28 cellular contexts compared by ENCODE assay signal in genomic region chr2:152549428-152549827, GRCh38.
DNase-seq lines count a peak whose midpoint lies in the region; ATAC-seq, FAIRE-seq and TF ChIP-seq lines count a peak whose summit lies in the region.
"Had no signal": no experiment of that assay in that cellular context is flagged by ENCODE, and none has a peak within 500 bp of the region (broad histone marks: within the 10 kb centered on the region; RNA-seq: fewer than 3 reads in every experiment).

No MANE protein-coding gene starts in this region.

- peaks cover 0 to 8% (median 0%) of the 10 kb centered on the region in 11 experiments; a peak in 1 of 22 replicates for H4K20me1 ChIP-seq in BLaER1 treated with 17β-estradiol and CSF1 and Interleukin-3, amounts not matched to agents 10 nM and 100 nM
- H4K20me1 ChIP-seq in astrocyte (ENCODE audit: insufficient read depth, low read length) (no peaks in the 10 kb centered on the region), osteoblast (ENCODE audit: insufficient read depth, low read length) (no peaks in the 10 kb centered on the region)

- WGBS in right cardiac atrium: 96% methylated on average over 2 of the region's 2 CpGs

- no peak for DNase-seq in H54 (ENCODE audit: insufficient read length, low spot score)
- peak; percentile 87 for DNase-seq in astrocyte (ENCODE audit: low read depth)
- DNase-seq in osteoblast (ENCODE audit: insufficient read length, low spot score, missing footprints): peak; percentile 31
- no peak for DNase-seq in right cardiac atrium
- no peak for DNase-seq in ecto neural progenitor cell (ENCODE audit: low spot score)
- DNase-seq: activated B cell treated with CpG ODN at 0.5 μM for 24 hours; activated CD8-positive, alpha-beta memory T cell treated with anti-CD3 and anti-CD28 coated beads, Interleukin-2, amount 50 U/mL, for 4 hours; cerebellar nuclear complex; Karpas-422; left cardiac atrium; mesendoderm; MV-4-11; NCI-H1694; NCI-H345; spleen; stimulated activated CD4-positive, alpha-beta T cell treated with anti-CD3 and anti-CD28 coated beads, Interleukin-2, amount 100 ng/mL, for 48 hours; T-helper 9 cell had no signal

- no peak overlapping the region for H3K9ac ChIP-seq in BLaER1 treated with 17β-estradiol and CSF1 and Interleukin-3, amounts not matched to agents 10 nM and 100 nM
- peak overlapping the region; percentile 42 for H3K9ac ChIP-seq in astrocyte (ENCODE audit: low read length)

- peaks cover 54 to 89% (median 80%) of the 10 kb centered on the region in 11 experiments for H3K36me3 ChIP-seq in BLaER1 treated with 17β-estradiol and CSF1 and Interleukin-3, amounts not matched to agents 10 nM and 100 nM
- H3K36me3 ChIP-seq in astrocyte (ENCODE audit: insufficient read depth, low read length): no peaks in the 10 kb centered on the region
- no peaks in the 10 kb centered on the region for H3K36me3 ChIP-seq in osteoblast (ENCODE audit: insufficient read depth, low read length)
- H3K36me3 ChIP-seq: ascending aorta, spleen had no signal

- no peaks in the 10 kb centered on the region for H3K9me3 Mint-ChIP-seq in astrocyte (ENCODE audit: unreplicated experiment)
- H3K9me3 Mint-ChIP-seq: activated B cell treated with CpG ODN at 0.5 μM for 24 hours; activated T-helper 2 cell treated with anti-CD3 and anti-CD28 coated beads, Interferon-gamma antibody, Interleukin-2, Interleukin-4, amounts not matched to agents 10 μg/mL and 5 μg/mL and 100 μg/mL, durations not matched to agents 14 hours and 24 hours and 36 hours; CD14-positive monocyte; stimulated activated memory B cell treated with anti-CD40 and anti-IgM and Interleukin-4, amounts not matched to agents 10 μg/mL and 1 μg/mL and 100 μg/mL, for 72 hours had no signal

- H3K27me3 ChIP-seq in BLaER1 treated with 17β-estradiol and CSF1 and Interleukin-3, amounts not matched to agents 10 nM and 100 nM: no peaks in the 10 kb centered on the region
- H3K27me3 ChIP-seq in astrocyte (ENCODE audit: insufficient read depth, low read length) (no peaks in the 10 kb centered on the region), osteoblast (ENCODE audit: insufficient read depth, low read length) (no peaks in the 10 kb centered on the region), right cardiac atrium (ENCODE audit: control insufficient read depth, insufficient read depth) (no peaks in the 10 kb centered on the region)
- H3K27me3 ChIP-seq: ascending aorta, spleen had no signal

- peak overlapping the region in 3 of 11 experiments; percentile 3 to 72 (median 69); a peak in 2 of 22 replicates for H3K27ac ChIP-seq in BLaER1 treated with 17β-estradiol and CSF1 and Interleukin-3, amounts not matched to agents 10 nM and 100 nM
- peak overlapping the region; percentile 84 for H3K27ac ChIP-seq in astrocyte (ENCODE audit: low read depth, low read length)
- peak overlapping the region; percentile 73 for H3K27ac ChIP-seq in osteoblast (ENCODE audit: low read depth, low read length)
- no peak overlapping the region for H3K27ac ChIP-seq in right cardiac atrium (ENCODE audit: low read length)
- H3K27ac ChIP-seq: ascending aorta, spleen had no signal

- no peak overlapping the region for H3K4me3 ChIP-seq in BLaER1 treated with 17β-estradiol and CSF1 and Interleukin-3, amounts not matched to agents 10 nM and 100 nM
- no peak overlapping the region for H3K4me3 ChIP-seq in astrocyte (ENCODE audit: insufficient read depth, low read depth, low read length)
- no peak overlapping the region for H3K4me3 ChIP-seq in osteoblast (ENCODE audit: insufficient read depth, low read length)
- no peak overlapping the region for H3K4me3 ChIP-seq in right cardiac atrium (ENCODE audit: low read length)
- H3K4me3 ChIP-seq: ascending aorta, spleen had no signal

- H3K9me3 ChIP-seq in BLaER1 treated with 17β-estradiol and CSF1 and Interleukin-3, amounts not matched to agents 10 nM and 100 nM (replicated peaks in 1 of 11): no peaks in the 10 kb centered on the region
- H3K9me3 ChIP-seq in astrocyte (ENCODE audit: insufficient read depth, low read depth, low read length): no peaks in the 10 kb centered on the region
- no peaks in the 10 kb centered on the region for H3K9me3 ChIP-seq in osteoblast (ENCODE audit: low read depth, low read length)
- no peaks in the 10 kb centered on the region for H3K9me3 ChIP-seq in right cardiac atrium (ENCODE audit: control insufficient read depth, low read length)
- H3K9me3 ChIP-seq: ascending aorta, spleen had no signal

- H3K36me3 Mint-ChIP-seq in astrocyte (ENCODE audit: low read depth, unreplicated experiment): no peaks in the 10 kb centered on the region
- H3K36me3 Mint-ChIP-seq: activated naive CD8-positive, alpha-beta T cell; CD14-positive monocyte; stimulated activated memory B cell treated with anti-CD40 and anti-IgM and Interleukin-4, amounts not matched to agents 10 μg/mL and 1 μg/mL and 100 μg/mL, for 72 hours had no signal

- H3K27ac Mint-ChIP-seq in astrocyte (ENCODE audit: unreplicated experiment): peak overlapping the region; percentile 71
- H3K27ac Mint-ChIP-seq: activated B cell treated with CpG ODN at 0.5 μM for 24 hours; activated naive CD8-positive, alpha-beta T cell; activated T-helper 2 cell treated with anti-CD3 and anti-CD28 coated beads, Interferon-gamma antibody, Interleukin-2, Interleukin-4, amounts not matched to agents 10 μg/mL and 5 μg/mL and 100 μg/mL, durations not matched to agents 14 hours and 24 hours and 36 hours; CD14-positive monocyte; stimulated activated memory B cell treated with anti-CD40 and anti-IgM and Interleukin-4, amounts not matched to agents 10 μg/mL and 1 μg/mL and 100 μg/mL, for 72 hours had no signal

- H3K4me3 Mint-ChIP-seq in astrocyte (ENCODE audit: unreplicated experiment): no peak overlapping the region
- H3K4me3 Mint-ChIP-seq: activated B cell treated with CpG ODN at 0.5 μM for 24 hours; activated naive CD8-positive, alpha-beta T cell; CD14-positive monocyte; stimulated activated memory B cell treated with anti-CD40 and anti-IgM and Interleukin-4, amounts not matched to agents 10 μg/mL and 1 μg/mL and 100 μg/mL, for 72 hours had no signal

- peak overlapping the region in 8 of 11 experiments; percentile 0 to 65 (median 61); a peak in 12 of 22 replicates for H3K4me2 ChIP-seq in BLaER1 treated with 17β-estradiol and CSF1 and Interleukin-3, amounts not matched to agents 10 nM and 100 nM
- H3K4me2 ChIP-seq in astrocyte (ENCODE audit: low read length): peak overlapping the region; percentile 45
- peak overlapping the region; percentile 50 for H3K4me2 ChIP-seq in osteoblast (ENCODE audit: insufficient read depth, low read length)

- no peak for ATAC-seq in GM18505 (IDR thresholded peaks at IDR 0.05; ENCODE audit: unreplicated experiment)
- no peak for ATAC-seq in right cardiac atrium
- ATAC-seq: left cardiac atrium; stimulated activated memory B cell treated with anti-CD40 and anti-IgM and Interleukin-4, amounts not matched to agents 10 μg/mL and 1 μg/mL and 100 μg/mL, for 72 hours had no signal

- TF ChIP-seq CTCF in astrocyte (IDR thresholded peaks at IDR 0.05; ENCODE audit: insufficient read depth, low read depth, low read length): no peak
- TF ChIP-seq CTCF in osteoblast (IDR thresholded peaks at IDR 0.05; ENCODE audit: extremely low read depth, low read depth, low read length): no peak

- H3K4me1 ChIP-seq in BLaER1 treated with 17β-estradiol and CSF1 and Interleukin-3, amounts not matched to agents 10 nM and 100 nM: peaks cover 52 to 71% (median 61%) of the 10 kb centered on the region in 10 experiments
- H3K4me1 ChIP-seq in astrocyte (ENCODE audit: insufficient read depth, low read length): peaks cover 29% of the 10 kb centered on the region
- H3K4me1 ChIP-seq in osteoblast (ENCODE audit: insufficient read depth, low read length): peaks cover 22% of the 10 kb centered on the region
- H3K4me1 ChIP-seq in right cardiac atrium (ENCODE audit: control insufficient read depth, insufficient read depth, low read length): no peaks in the 10 kb centered on the region
- H3K4me1 ChIP-seq: spleen had no signal

- no peak for TF ChIP-seq POLR2A in H54 (IDR thresholded peaks at IDR 0.05; ENCODE audit: low read depth, low read length)
- no peak for TF ChIP-seq POLR2A in GM18505 (IDR thresholded peaks at IDR 0.05; ENCODE audit: borderline replicate concordance, extremely low read depth, insufficient read depth, insufficient read length)

- no peaks in the 10 kb centered on the region for H3K79me2 ChIP-seq in astrocyte (ENCODE audit: insufficient read depth, low read length)
- H3K79me2 ChIP-seq in osteoblast (ENCODE audit: insufficient read depth, low read length): no peaks in the 10 kb centered on the region

- H3K4me1 Mint-ChIP-seq in astrocyte (ENCODE audit: low read depth, unreplicated experiment): peaks cover 60% of the 10 kb centered on the region
- H3K4me1 Mint-ChIP-seq: activated B cell treated with CpG ODN at 0.5 μM for 24 hours; stimulated activated memory B cell treated with anti-CD40 and anti-IgM and Interleukin-4, amounts not matched to agents 10 μg/mL and 1 μg/mL and 100 μg/mL, for 72 hours had no signal

- H2AFZ ChIP-seq in astrocyte (ENCODE audit: low read depth, low read length) (no peak overlapping the region), osteoblast (ENCODE audit: low read length) (no peak overlapping the region)

- FAIRE-seq in H54 (lab: Jason Lieb, UNC): peak; percentile 45
- FAIRE-seq in astrocyte (lab: Jason Lieb, UNC): no peak
- FAIRE-seq: D721Med, GM18507, H1, urothelium cell line had no signal

- H3K27me3 Mint-ChIP-seq in astrocyte (ENCODE audit: low read depth, unreplicated experiment): no peaks in the 10 kb centered on the region
- H3K27me3 Mint-ChIP-seq: activated B cell treated with CpG ODN at 0.5 μM for 24 hours; activated naive CD8-positive, alpha-beta T cell; stimulated activated memory B cell treated with anti-CD40 and anti-IgM and Interleukin-4, amounts not matched to agents 10 μg/mL and 1 μg/mL and 100 μg/mL, for 72 hours had no signal

- intact Hi-C loops in right cardiac atrium (cut with DNase I): no loop called here

Comparison
In these comparisons a context has a peak if more than half of its experiments do, and no peak if none do; other contexts are left out.
1. DNase-seq: peak in astrocyte (single experiment) and osteoblast (single experiment); none in H54 (single experiment), right cardiac atrium (0 of 3) and ecto neural progenitor cell (single experiment).
2. Peak in every context shown above with its lines, with median percentiles within 50 percentile points of each other: H3K4me2 ChIP-seq.